ENCODE assay signal across 1 cellular context in the genomic region with DNA sequence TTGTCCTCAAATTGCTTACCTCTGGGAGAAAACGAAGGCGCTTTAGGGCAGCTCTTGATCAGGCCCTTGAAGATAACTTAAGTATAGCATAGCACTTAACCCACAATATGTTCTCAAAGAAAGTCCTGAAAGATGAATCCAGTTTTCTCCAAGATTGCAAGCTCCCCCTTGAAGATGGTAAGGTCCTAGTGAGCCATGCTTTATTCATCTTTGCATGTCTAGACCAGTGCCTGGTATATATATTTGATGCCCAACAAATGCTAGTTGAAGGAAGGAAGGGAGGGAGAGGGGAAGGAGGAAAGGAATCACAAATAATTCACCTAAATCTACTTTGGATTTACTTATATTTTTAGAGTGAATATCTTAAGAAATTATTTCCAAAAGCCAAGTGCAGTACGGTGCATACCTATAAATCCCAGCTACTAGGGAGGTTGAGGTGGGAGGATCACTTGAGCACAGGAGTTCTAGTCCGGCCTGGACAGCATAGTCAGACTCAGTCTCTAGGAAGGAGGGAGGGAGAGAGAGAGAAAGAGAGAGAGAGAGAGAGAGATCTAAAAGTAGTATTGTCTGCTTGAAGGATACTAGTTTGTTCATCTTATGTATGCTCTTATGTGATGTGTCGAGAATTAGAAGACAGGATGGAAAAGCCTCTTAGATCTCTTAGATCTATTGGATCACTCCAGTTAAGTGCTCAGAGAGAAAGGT.
TF ChIP-seq lines count a peak whose summit lies in the region.

No MANE protein-coding gene starts in this region.

TF ChIP-seq in H1, 55 proteins besides CTCF, POLR2A, EP300 and RAD21 (continued from another document):
- TF ChIP-seq CBX8 (IDR thresholded peaks at IDR 0.05; ENCODE audit: borderline replicate concordance, low read depth, low read length) (no peak), ATF3 (IDR thresholded peaks at IDR 0.05; ENCODE audit: insufficient read depth, low read depth, low read length) (no peak), RXRA (IDR thresholded peaks at IDR 0.05; ENCODE audit: insufficient read depth, low read depth, low read length) (no peak), TBP (IDR thresholded peaks at IDR 0.05; ENCODE audit: low read depth, low read length) (no peak), PHF8 (conservative IDR thresholded peaks at IDR 0.05; ENCODE audit: low read depth, low read length) (no peak), FOSL1 (IDR thresholded peaks at IDR 0.05; ENCODE audit: insufficient read depth, low read depth, low read length) (no peak), TAF7 (optimal IDR thresholded peaks at IDR 0.05; ENCODE audit: borderline replicate concordance, low read depth, low read length) (no peak), SUZ12 (IDR thresholded peaks at IDR 0.05; ENCODE audit: low read length) (no peak), HDAC2 (IDR thresholded peaks at IDR 0.05; ENCODE audit: borderline replicate concordance in 1 of 2, low read depth in 2 of 2, low read length in 2 of 2) (no peak), GABPA (IDR thresholded peaks at IDR 0.05; ENCODE audit: borderline replicate concordance, insufficient read depth, low read length) (no peak)
- TF ChIP-seq, protein P1, sequence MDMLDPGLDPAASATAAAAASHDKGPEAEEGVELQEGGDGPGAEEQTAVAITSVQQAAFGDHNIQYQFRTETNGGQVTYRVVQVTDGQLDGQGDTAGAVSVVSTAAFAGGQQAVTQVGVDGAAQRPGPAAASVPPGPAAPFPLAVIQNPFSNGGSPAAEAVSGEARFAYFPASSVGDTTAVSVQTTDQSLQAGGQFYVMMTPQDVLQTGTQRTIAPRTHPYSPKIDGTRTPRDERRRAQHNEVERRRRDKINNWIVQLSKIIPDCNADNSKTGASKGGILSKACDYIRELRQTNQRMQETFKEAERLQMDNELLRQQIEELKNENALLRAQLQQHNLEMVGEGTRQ (IDR thresholded peaks at IDR 0.05; ENCODE audit: low read length): no peak
TF ChIP-seq in H1: peak in this region for 0.
